Comparison of ENCODE assay signal across 28 cellular contexts in the genomic region with DNA sequence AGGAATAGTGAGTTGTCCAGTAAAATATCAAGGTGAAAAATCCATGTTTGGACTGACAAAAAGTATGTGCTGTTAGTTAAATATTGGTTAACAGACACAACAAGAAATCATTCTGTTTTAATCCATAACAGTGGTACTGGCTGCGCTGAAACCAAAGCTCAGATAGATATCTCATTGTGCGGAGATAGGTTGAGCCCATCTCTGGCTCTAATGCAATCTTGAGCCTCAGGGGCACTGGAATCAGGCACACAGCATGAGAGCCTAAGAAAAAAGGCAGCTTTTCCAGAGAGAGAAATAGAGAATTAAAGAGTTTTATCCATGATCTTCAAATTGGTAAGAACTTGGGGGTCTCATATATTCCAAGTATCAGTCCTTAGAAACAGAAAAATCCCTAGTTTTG.
"Had no signal": no experiment of that assay in that cellular context is flagged by ENCODE, and none has a peak within 500 bp of the region (broad histone marks: within the 10 kb centered on the region; RNA-seq: fewer than 3 reads in every experiment).

No MANE protein-coding gene starts in this region.

- H3K9me3 Mint-ChIP-seq: stimulated activated naive CD8-positive, alpha-beta T cell treated with anti-CD3 and anti-CD28 coated beads, Interleukin-15, Interleukin-2, amounts not matched to agents 100 ng/mL and 50 ng/mL, for 24 hours; type B pancreatic cell had no signal

- H3K4me1 ChIP-seq: stomach, suprapubic skin, testis, thyroid gland, tibial artery, tibial nerve, transverse colon, upper lobe of left lung, upper lobe of right lung, uterus, vagina had no signal

- H3K27ac ChIP-seq: stomach, suprapubic skin, testis, thoracic aorta, thyroid gland, tibial artery, tibial nerve, transverse colon, upper lobe of left lung, upper lobe of right lung, uterus, vagina had no signal

- H3K27ac Mint-ChIP-seq: stimulated activated effector memory CD8-positive, alpha-beta T cell treated with anti-CD3 and anti-CD28 coated beads, Interleukin-12 subunit alpha, Interleukin-12 subunit beta, amount 100 ng/mL, for 72 hours; stimulated activated memory B cell treated with anti-CD40 and anti-IgM and Interleukin-4, amounts not matched to agents 10 μg/mL and 1 μg/mL and 100 μg/mL, for 72 hours; stimulated activated naive B cell treated with anti-CD40 and anti-IgM and Interleukin-4, amounts not matched to agents 10 μg/mL and 1 μg/mL and 100 μg/mL, for 72 hours; stimulated activated naive CD8-positive, alpha-beta T cell treated with anti-CD3 and anti-CD28 coated beads, Interleukin-15, amount 100 ng/mL, for 72 hours; stimulated activated naive CD8-positive, alpha-beta T cell treated with anti-CD3 and anti-CD28 coated beads, Interleukin-15, Interleukin-2, amounts not matched to agents 100 ng/mL and 50 ng/mL, for 24 hours; type B pancreatic cell had no signal

- ATAC-seq: stimulated activated effector memory CD8-positive, alpha-beta T cell treated with anti-CD3 and anti-CD28 coated beads, Interleukin-12 subunit alpha, Interleukin-12 subunit beta, amount 100 ng/mL, for 72 hours; stimulated activated memory B cell treated with anti-CD40 and anti-IgM and Interleukin-4, amounts not matched to agents 10 μg/mL and 1 μg/mL and 100 μg/mL, for 72 hours; stimulated activated naive B cell treated with anti-CD40 and anti-IgM and Interleukin-4, amounts not matched to agents 10 μg/mL and 1 μg/mL and 100 μg/mL, for 72 hours; stimulated activated naive CD8-positive, alpha-beta T cell treated with anti-CD3 and anti-CD28 coated beads, Interleukin-15, amount 100 ng/mL, for 72 hours; stimulated activated naive CD8-positive, alpha-beta T cell treated with anti-CD3 and anti-CD28 coated beads, Interleukin-15, Interleukin-2, amounts not matched to agents 100 U/mL and 50 U/mL, for 24 hours; upper lobe of right lung had no signal

- H3K27me3 ChIP-seq: stomach, suprapubic skin, testis, thyroid gland, tibial artery, tibial nerve, transverse colon, upper lobe of left lung, upper lobe of right lung, uterus, vagina had no signal

- H3K36me3 Mint-ChIP-seq: stimulated activated effector memory CD8-positive, alpha-beta T cell treated with anti-CD3 and anti-CD28 coated beads, Interleukin-12 subunit alpha, Interleukin-12 subunit beta, amount 100 ng/mL, for 72 hours; stimulated activated memory B cell treated with anti-CD40 and anti-IgM and Interleukin-4, amounts not matched to agents 10 μg/mL and 1 μg/mL and 100 μg/mL, for 72 hours; stimulated activated naive B cell treated with anti-CD40 and anti-IgM and Interleukin-4, amounts not matched to agents 10 μg/mL and 1 μg/mL and 100 μg/mL, for 72 hours; type B pancreatic cell had no signal

- H3K9me3 ChIP-seq: suprapubic skin, testis, thyroid gland, upper lobe of right lung, uterus, vagina had no signal

- H3K36me3 ChIP-seq: stomach, suprapubic skin, thoracic aorta, thyroid gland, tibial artery, tibial nerve, transverse colon, upper lobe of left lung, upper lobe of right lung, uterus, vagina had no signal

- H3K27me3 Mint-ChIP-seq: stimulated activated memory B cell treated with anti-CD40 and anti-IgM and Interleukin-4, amounts not matched to agents 10 μg/mL and 1 μg/mL and 100 μg/mL, for 72 hours; stimulated activated naive CD8-positive, alpha-beta T cell treated with anti-CD3 and anti-CD28 coated beads, Interleukin-15, amount 100 ng/mL, for 72 hours; type B pancreatic cell had no signal

- DNase-seq: stimulated activated CD4-positive, alpha-beta T cell treated with anti-CD3 and anti-CD28 coated beads, Interleukin-2, amount 100 ng/mL, for 48 hours; stimulated activated CD4-positive, alpha-beta T cell treated with anti-CD3 and anti-CD28 coated beads, Interleukin-4, amount 100 ng/mL, for 1 hour; stimulated activated CD4-positive, alpha-beta T cell treated with anti-CD3 and anti-CD28 coated beads, Interleukin-4, amount 100 ng/mL, for 24 hours; stimulated activated CD4-positive, alpha-beta T cell treated with anti-CD3 and anti-CD28 coated beads, Interleukin-4, amount 100 ng/mL, for 4 hours; stimulated activated CD8-positive, alpha-beta memory T cell treated with anti-CD3 and anti-CD28 coated beads, Interleukin-4, amount 100 ng/mL, for 48 hours; stimulated activated naive B cell treated with anti-CD40 and anti-IgM and Interleukin-4, amounts not matched to agents 10 μg/mL and 1 μg/mL and 100 μg/mL, for 72 hours; stimulated activated naive CD4-positive, alpha-beta T cell; stimulated activated naive CD4-positive, alpha-beta T cell treated with Interleukin-2 at 50 U/mL for 16 hours; stimulated activated naive CD8-positive, alpha-beta T cell treated with anti-CD3 and anti-CD28 coated beads, Interleukin-15, amount 100 ng/mL, for 72 hours; stimulated activated naive CD8-positive, alpha-beta T cell treated with anti-CD3 and anti-CD28 coated beads, Interleukin-15, Interleukin-2, amounts not matched to agents 100 U/mL and 50 U/mL, for 24 hours; stomach; substantia nigra; testis; thyroid gland; tibial artery; transverse colon; trophoblast cell; upper lobe of left lung; upper lobe of right lung; uterus had no signal

- H3K4me3 ChIP-seq: stomach, suprapubic skin, testis, thoracic aorta, thyroid gland, tibial artery, tibial nerve, transverse colon, upper lobe of left lung, upper lobe of right lung, uterus, vagina had no signal

- H3K4me1 Mint-ChIP-seq: stimulated activated effector memory CD8-positive, alpha-beta T cell treated with anti-CD3 and anti-CD28 coated beads, Interleukin-12 subunit alpha, Interleukin-12 subunit beta, amount 100 ng/mL, for 72 hours; stimulated activated memory B cell treated with anti-CD40 and anti-IgM and Interleukin-4, amounts not matched to agents 10 μg/mL and 1 μg/mL and 100 μg/mL, for 72 hours; stimulated activated naive B cell treated with anti-CD40 and anti-IgM and Interleukin-4, amounts not matched to agents 10 μg/mL and 1 μg/mL and 100 μg/mL, for 72 hours; stimulated activated naive CD8-positive, alpha-beta T cell treated with anti-CD3 and anti-CD28 coated beads, Interleukin-15, amount 100 ng/mL, for 72 hours had no signal

- H3K4me3 Mint-ChIP-seq: stimulated activated effector memory CD8-positive, alpha-beta T cell treated with anti-CD3 and anti-CD28 coated beads, Interleukin-12 subunit alpha, Interleukin-12 subunit beta, amount 100 ng/mL, for 72 hours; stimulated activated memory B cell treated with anti-CD40 and anti-IgM and Interleukin-4, amounts not matched to agents 10 μg/mL and 1 μg/mL and 100 μg/mL, for 72 hours; stimulated activated naive B cell treated with anti-CD40 and anti-IgM and Interleukin-4, amounts not matched to agents 10 μg/mL and 1 μg/mL and 100 μg/mL, for 72 hours; stimulated activated naive CD8-positive, alpha-beta T cell treated with anti-CD3 and anti-CD28 coated beads, Interleukin-15, amount 100 ng/mL, for 72 hours; stimulated activated naive CD8-positive, alpha-beta T cell treated with anti-CD3 and anti-CD28 coated beads, Interleukin-15, Interleukin-2, amounts not matched to agents 100 ng/mL and 50 ng/mL, for 24 hours; type B pancreatic cell had no signal
